8 cellular contexts compared by ENCODE assay signal in the genomic region with DNA sequence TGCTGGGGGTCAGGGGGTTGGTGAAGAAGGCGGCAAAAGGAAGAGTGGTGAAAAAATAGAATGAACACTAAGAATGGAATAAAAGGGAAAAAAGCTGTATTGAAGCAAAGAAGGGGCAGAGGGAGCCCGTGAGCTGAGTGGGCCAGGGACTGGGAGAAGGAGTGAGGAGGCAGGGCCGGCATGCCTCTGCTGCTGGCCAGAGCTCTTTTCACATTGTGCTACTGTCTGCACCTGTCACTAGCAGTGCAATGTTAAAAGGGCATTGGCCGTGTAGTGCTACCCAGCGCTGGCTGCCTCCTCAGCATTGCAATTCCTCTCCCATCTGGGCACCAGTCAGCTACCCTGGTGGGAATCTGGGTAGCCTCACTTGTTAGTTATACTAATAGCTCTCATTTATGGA. TPM values are rescaled to one million over a fixed set of nuclear protein-coding genes. Genes with fewer than 3 reads are reported as not detected.
A peak's percentile ranks its signal among the peaks of the same experiment; 100 is the strongest.
DNase-seq lines count a peak whose midpoint lies in the region; ATAC-seq and TF ChIP-seq lines count a peak whose summit lies in the region.

No MANE protein-coding gene starts in this region.

- H3K9me2 ChIP-seq in Loucy (replicated peaks; ENCODE audit: low read depth, low read length) = no peaks in the 10 kb centered on the region

- H3K4me1 ChIP-seq in Loucy (ENCODE audit: insufficient read depth, low read length, poor library complexity, severe bottlenecking) (peaks cover 64% of the 10 kb centered on the region), neural progenitor cell (peaks cover 65% of the 10 kb centered on the region)

- peak overlapping the region; percentile 98 for H3K4me2 ChIP-seq in Loucy (ENCODE audit: low read depth, low read length, poor library complexity, severe bottlenecking)
- H3K4me2 ChIP-seq in neural progenitor cell = peak overlapping the region; percentile 90

- peaks cover 11% of the 10 kb centered on the region for H3K27me3 Mint-ChIP-seq in neural progenitor cell (ENCODE audit: insufficient read depth, low read depth)

- ATAC-seq in GM18907 (IDR thresholded peaks at IDR 0.05; ENCODE audit: unreplicated experiment) (no peak), GM18498 (IDR thresholded peaks at IDR 0.05; ENCODE audit: unreplicated experiment) (no peak), GM21423 (IDR thresholded peaks at IDR 0.05; ENCODE audit: unreplicated experiment) (no peak)

- H3K4me3 ChIP-seq in Loucy (ENCODE audit: low read length, poor library complexity, severe bottlenecking) (peak overlapping the region; percentile 97), neural progenitor cell (peak overlapping the region; percentile 98)

- peaks cover 22% of the 10 kb centered on the region for H3K36me3 Mint-ChIP-seq in neural progenitor cell

- H3K9ac ChIP-seq in Loucy (ENCODE audit: low read depth, low read length, poor library complexity, severe bottlenecking) (peak overlapping the region; percentile 91), neural progenitor cell (peak overlapping the region; percentile 62)

- peak overlapping the region; percentile 99 for H3K27ac Mint-ChIP-seq in neural progenitor cell

- DNase-seq in ELF-1 (ENCODE audit: low read depth, low spot score) = peak; percentile 56
- peak; percentile 70 for DNase-seq in neural progenitor cell (ENCODE audit: low spot score)
- DNase-seq in GM20000 (ENCODE audit: low spot score) = no peak

- no peaks in the 10 kb centered on the region for H4K20me1 ChIP-seq in Loucy (ENCODE audit: insufficient read depth, low read length, poor library complexity, severe bottlenecking)
- H4K20me1 ChIP-seq in neural progenitor cell (ENCODE audit: low read depth) = peaks cover 65% of the 10 kb centered on the region

- H3K27me3 ChIP-seq in Loucy (ENCODE audit: insufficient read depth, low read length, poor library complexity, severe bottlenecking) (no peaks in the 10 kb centered on the region), neural progenitor cell (no peaks in the 10 kb centered on the region)

- H3K36me3 ChIP-seq in Loucy (ENCODE audit: insufficient read depth, low read length) (no peaks in the 10 kb centered on the region), neural progenitor cell (no peaks in the 10 kb centered on the region)

- no peaks in the 10 kb centered on the region for H3F3A ChIP-seq in Loucy (ENCODE audit: low read depth)
- H3F3A ChIP-seq in neural progenitor cell (ENCODE audit: low read depth) = peaks cover 91% of the 10 kb centered on the region

- H3K4me1 Mint-ChIP-seq in neural progenitor cell = peaks cover 64% of the 10 kb centered on the region

- TF ChIP-seq CTCF in Loucy (conservative IDR thresholded peaks at IDR 0.05; ENCODE audit: low read length) = no peak; the same call in 1 of the 2 replicates
- TF ChIP-seq CTCF in neural progenitor cell (IDR thresholded peaks at IDR 0.05) = peak; percentile 36
- TF ChIP-seq CTCF in GM20000 (IDR thresholded peaks at IDR 0.05; ENCODE audit: extremely low read depth, missing control alignments) = no peak

- peaks cover 37% of the 10 kb centered on the region for H3K79me2 ChIP-seq in Loucy (ENCODE audit: insufficient read depth, low read length)
- H3K79me2 ChIP-seq in neural progenitor cell (ENCODE audit: low read depth) = peaks cover 87% of the 10 kb centered on the region

- no peaks in the 10 kb centered on the region for H3K9me3 ChIP-seq in Loucy (ENCODE audit: insufficient read depth, low read depth, low read length)
- H3K9me3 ChIP-seq in neural progenitor cell (ENCODE audit: low read depth) = no peaks in the 10 kb centered on the region

- no peaks in the 10 kb centered on the region for H3K9me3 Mint-ChIP-seq in neural progenitor cell

- H3K27ac ChIP-seq in cingulate gyrus (ENCODE audit: low read depth, low read length) (peak overlapping the region; percentile 32), neural progenitor cell (peak overlapping the region; percentile 98)

- H2AFZ ChIP-seq in Loucy (ENCODE audit: low read length) (no peak overlapping the region), neural progenitor cell (replicated peaks) (no peak overlapping the region)

- peak overlapping the region; percentile 97 for H3K4me3 Mint-ChIP-seq in neural progenitor cell

RNA-seq across cellular contexts. Expression of a gene that starts 8.7 kb away (rescaled TPM):
- total RNA-seq in neural progenitor cell (ENCODE audit: low replicate concordance) = 0.22 TPM in 1 of 2 replicates, not detected in the other

RNA-seq across cellular contexts. Expression of a gene that starts 16.6 kb away (rescaled TPM):
- 18.0 TPM in 2 replicates for total RNA-seq in neural progenitor cell (ENCODE audit: low replicate concordance)

RNA-seq across cellular contexts. Expression of a gene that starts 26.9 kb away (rescaled TPM):
- total RNA-seq in neural progenitor cell (ENCODE audit: low replicate concordance) = 28.5 and 41.8 TPM in 2 replicates

RNA-seq across cellular contexts. Expression of a gene that starts 43.5 kb away (rescaled TPM):
- total RNA-seq in neural progenitor cell (ENCODE audit: low replicate concordance) = 46.0 and 68.1 TPM in 2 replicates
